In the genomic region with DNA sequence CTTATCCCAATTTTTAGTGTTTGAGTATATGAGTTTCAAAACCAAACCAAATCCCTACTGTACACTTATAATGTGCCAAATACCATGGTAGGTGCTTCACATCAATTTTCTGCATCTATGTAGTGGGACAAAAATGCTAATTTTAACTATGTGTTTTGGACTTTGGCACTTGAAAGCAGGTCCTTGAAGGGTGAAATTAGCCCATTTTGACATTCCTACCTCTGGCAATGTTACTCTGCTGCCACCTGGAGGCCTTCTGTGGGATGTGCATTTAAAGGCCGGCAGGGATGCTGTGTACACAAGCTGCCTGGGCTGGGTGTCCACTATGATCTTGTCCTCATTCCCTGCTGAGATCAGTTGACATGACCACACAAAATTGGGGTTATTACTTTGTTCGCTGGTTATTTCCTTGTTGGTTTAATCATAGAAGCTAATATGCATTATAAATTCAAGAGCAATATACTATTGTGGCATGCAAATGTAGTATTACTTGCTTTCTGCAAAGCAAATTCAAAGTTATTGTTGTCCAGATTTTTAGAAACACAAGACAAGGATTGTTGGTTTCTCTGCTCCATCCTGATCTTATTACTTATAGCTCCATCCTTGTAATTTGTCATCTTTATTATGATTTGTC, we compare ENCODE assay signal across 1 cellular context.
TF ChIP-seq lines count a peak whose summit lies in the region.

No MANE protein-coding gene starts in this region.

TF ChIP-seq in GM12878, 131 proteins besides CTCF, POLR2A, EP300 and RAD21 (continued from another document):
- TF ChIP-seq, protein P1, sequence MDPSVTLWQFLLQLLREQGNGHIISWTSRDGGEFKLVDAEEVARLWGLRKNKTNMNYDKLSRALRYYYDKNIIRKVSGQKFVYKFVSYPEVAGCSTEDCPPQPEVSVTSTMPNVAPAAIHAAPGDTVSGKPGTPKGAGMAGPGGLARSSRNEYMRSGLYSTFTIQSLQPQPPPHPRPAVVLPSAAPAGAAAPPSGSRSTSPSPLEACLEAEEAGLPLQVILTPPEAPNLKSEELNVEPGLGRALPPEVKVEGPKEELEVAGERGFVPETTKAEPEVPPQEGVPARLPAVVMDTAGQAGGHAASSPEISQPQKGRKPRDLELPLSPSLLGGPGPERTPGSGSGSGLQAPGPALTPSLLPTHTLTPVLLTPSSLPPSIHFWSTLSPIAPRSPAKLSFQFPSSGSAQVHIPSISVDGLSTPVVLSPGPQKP (IDR thresholded peaks at IDR 0.05; ENCODE audit: low read depth, low read length) = no peak
- no peak for TF ChIP-seq SREBF1 (IDR thresholded peaks at IDR 0.05; ENCODE audit: low read length)
- no peak for TF ChIP-seq ZZZ3 (IDR thresholded peaks at IDR 0.05; ENCODE audit: control insufficient read depth, insufficient read length, low read depth)
